In the genomic region with DNA sequence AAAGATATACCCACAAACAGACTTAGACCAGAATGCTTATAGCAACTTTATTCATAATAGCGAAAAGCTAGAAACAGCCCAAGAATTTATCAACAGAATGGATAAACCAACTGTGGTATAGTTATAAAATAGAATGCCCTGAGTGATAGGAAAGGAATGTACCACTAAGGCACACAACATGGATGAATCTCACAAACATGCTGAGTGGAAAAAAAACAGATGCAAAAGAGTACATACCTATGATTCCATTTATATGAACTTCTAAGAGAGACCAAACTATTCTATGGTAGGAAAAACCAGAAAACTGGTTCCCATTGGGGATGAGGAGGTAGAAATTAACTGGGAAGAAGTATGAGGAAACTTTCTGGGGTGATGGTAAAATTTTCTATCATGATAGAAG, we compare ENCODE assay signal across 24 cellular contexts. TPM values are rescaled to one million over a fixed set of nuclear protein-coding genes. Genes with fewer than 3 reads are reported as not detected.
DNase-seq lines count a peak whose midpoint lies in the region; ATAC-seq and FAIRE-seq lines count a peak whose summit lies in the region.
"Had no signal": no experiment of that assay in that cellular context is flagged by ENCODE, and none has a peak within 500 bp of the region (broad histone marks: within the 10 kb centered on the region; RNA-seq: fewer than 3 reads in every experiment).

No MANE protein-coding gene starts in this region.

- H3K9ac ChIP-seq in skeletal muscle satellite cell (ENCODE audit: low read depth, low read length) = peak overlapping the region; percentile 9

- DNase-seq in GM04504 (ENCODE audit: low read depth) = peak; percentile 43
- DNase-seq in amniotic stem cell (lab: John Stamatoyannopoulos, UW) = peak; percentile 20
- peak; percentile 28 for DNase-seq in fibroblast of the conjunctiva (ENCODE audit: low read depth)
- DNase-seq in NOMO-1 treated with DMSO at 0.1 percent for 48 hours (lab: John Stamatoyannopoulos, UW; ENCODE audit: unreplicated experiment) = no peak
- DNase-seq in small intestine = no peak
- no peak for DNase-seq in stimulated activated naive CD4-positive, alpha-beta T cell (lab: John Stamatoyannopoulos, UW)
- DNase-seq: activated CD8-positive, alpha-beta memory T cell treated with anti-CD3 and anti-CD28 coated beads for 24 hours; CD4-positive, CD25-positive, alpha-beta regulatory T cell; hypothalamus; KG1; left colon; NCI-H1092 treated with DMSO at 0.1 percent for 48 hours; NCI-H748 treated with DMSO at 0.1 percent for 48 hours; occipital lobe; trophoblast cell; WERI-Rb-1 had no signal

- H3K4me1 ChIP-seq in skeletal muscle satellite cell (ENCODE audit: control insufficient read depth, insufficient read depth, low read length) (peaks cover 24% of the 10 kb centered on the region), small intestine (ENCODE audit: control insufficient read depth in 2 of 2, insufficient read depth in 1 of 2, low read depth in 1 of 2, low read length in 1 of 2) (no peaks in the 10 kb centered on the region)

- H3K27me3 ChIP-seq in skeletal muscle satellite cell (ENCODE audit: control insufficient read depth, insufficient read depth, low read length) = no peaks in the 10 kb centered on the region
- no peaks in the 10 kb centered on the region for H3K27me3 ChIP-seq in small intestine (ENCODE audit: control insufficient read depth in 2 of 2, insufficient read depth in 2 of 2, low read length in 2 of 2)

- H3K4me2 ChIP-seq in skeletal muscle satellite cell (ENCODE audit: low read length) = peak overlapping the region; percentile 36

- no peak for FAIRE-seq in small intestine (lab: Jason Lieb, UNC)
- FAIRE-seq: colon, GM12878, RCC 7860 had no signal

- no peak for ATAC-seq in HG03457 (IDR thresholded peaks at IDR 0.05; ENCODE audit: unreplicated experiment)
- ATAC-seq: GM12878; left colon; stimulated activated effector memory CD8-positive, alpha-beta T cell treated with anti-CD3 and anti-CD28 coated beads, Interleukin-12 subunit alpha, Interleukin-12 subunit beta, amount 100 ng/mL, for 72 hours had no signal

- WGBS in small intestine, 3 donors = 91 to 100% (median 98%) methylated on average over 1 of the region's 1 CpG

- H3K4me3 ChIP-seq in skeletal muscle satellite cell (ENCODE audit: low read length) (no peak overlapping the region), small intestine (ENCODE audit: low read depth in 1 of 2, low read length in 2 of 2) (no peak overlapping the region)
- H3K4me3 ChIP-seq: GM12878, skin epidermis had no signal

- no peak overlapping the region for H3K27ac ChIP-seq in small intestine (ENCODE audit: low read depth in 1 of 2, low read length in 1 of 2)
- H3K27ac ChIP-seq: epithelial cell of prostate, WERI-Rb-1 had no signal

- no peaks in the 10 kb centered on the region for H3K9me3 ChIP-seq in skeletal muscle satellite cell (replicated peaks; ENCODE audit: low read length)
- no peaks in the 10 kb centered on the region for H3K9me3 ChIP-seq in small intestine (ENCODE audit: control insufficient read depth, low read depth)

- H3K36me3 ChIP-seq in skeletal muscle satellite cell (ENCODE audit: insufficient read depth, low read length) (peaks cover 62% of the 10 kb centered on the region), small intestine (ENCODE audit: control insufficient read depth in 2 of 2, insufficient read depth in 2 of 2, low read length in 2 of 2) (peaks cover 9 to 19% of the 10 kb centered on the region in 2 donors)

RNA-seq across cellular contexts. Expression of gene GRIK4, which starts 40.4 kb away (rescaled TPM):
- 0.25 TPM in 1 of 2 replicates, not detected in the other for total RNA-seq in skeletal muscle satellite cell (2012; rRNA removed)
- under 1 TPM in 2 of 3 donors, not detected in 1; 0.15 to 0.27 TPM for polyA plus RNA-seq in small intestine
- total RNA-seq: CD4-positive, CD25-positive, alpha-beta regulatory T cell had no signal
- polyA plus RNA-seq: CD4-positive, CD25-positive, alpha-beta regulatory T cell had no signal

Comparison
In these comparisons a context has a peak if more than half of its experiments do, and no peak if none do; other contexts are left out.
1. DNase-seq: peak in GM04504 (single experiment), amniotic stem cell (single experiment) and fibroblast of the conjunctiva (single experiment); none in NOMO-1 treated with DMSO at 0.1 percent for 48 hours (single experiment), small intestine (single experiment) and stimulated activated naive CD4-positive, alpha-beta T cell (0 of 6).